Comparison of ENCODE assay signal across 12 cellular contexts in genomic region chr10:34916368-34916767, GRCh38.
DNase-seq lines count a peak whose midpoint lies in the region; ATAC-seq and TF ChIP-seq lines count a peak whose summit lies in the region.
"Had no signal": no experiment of that assay in that cellular context is flagged by ENCODE, and none has a peak within 500 bp of the region (broad histone marks: within the 10 kb centered on the region; RNA-seq: fewer than 3 reads in every experiment).

No MANE protein-coding gene starts in this region.

- H3K14ac ChIP-seq in trophoblast cell (ENCODE audit: low read length): no peak overlapping the region

- H2AK5ac ChIP-seq in trophoblast cell (ENCODE audit: low read length): no peak overlapping the region

- H3K9me3 ChIP-seq in trophoblast cell (ENCODE audit: insufficient read depth, low read depth, low read length): no peaks in the 10 kb centered on the region

- H3K27ac Mint-ChIP-seq in mesothelial cell of epicardium: no peak overlapping the region

- no peak overlapping the region for H4K8ac ChIP-seq in trophoblast cell (ENCODE audit: low read depth, low read length)

- H3K27me3 ChIP-seq in trophoblast cell (ENCODE audit: insufficient read depth, low read length): no peaks in the 10 kb centered on the region

- H3K9me3 Mint-ChIP-seq in mesothelial cell of epicardium: no peaks in the 10 kb centered on the region

- no peaks in the 10 kb centered on the region for H3K36me3 ChIP-seq in trophoblast cell (ENCODE audit: control insufficient read depth in 1 of 2, insufficient read depth in 2 of 2, low read length in 2 of 2)

- no peaks in the 10 kb centered on the region for H3K4me1 Mint-ChIP-seq in mesothelial cell of epicardium

- H3K4me3 ChIP-seq in trophoblast cell (ENCODE audit: low read depth, low read length): no peak overlapping the region
- H3K4me3 ChIP-seq: dorsolateral prefrontal cortex had no signal

- H3K23ac ChIP-seq in trophoblast cell (ENCODE audit: low read length): no peak overlapping the region

- DNase-seq in GM04504 (ENCODE audit: low read depth) (peak; percentile 79), NCI-H1694 (lab: John Stamatoyannopoulos, UW) (peak; percentile 49), epidermal melanocyte (ENCODE audit: insufficient read length, low spot score) (peak; percentile 39), trophoblast cell (peak; percentile 39 to 73), mesothelial cell of epicardium (ENCODE audit: low spot score in 2 of 2, unreplicated experiment in 2 of 2) (no peak), cerebellar nuclear complex (lab: John Stamatoyannopoulos, UW) (no peak), islet precursor cell (no peak)
- DNase-seq: NK-92 treated with Interleukin-12 subunit alpha and Interleukin-12 subunit beta, amount 100 ng/mL, for 24 hours; right cardiac atrium had no signal

- H3K79me1 ChIP-seq in trophoblast cell (ENCODE audit: low read length): no peaks in the 10 kb centered on the region

- no peak overlapping the region for H2BK120ac ChIP-seq in trophoblast cell (ENCODE audit: insufficient read depth, low read length, poor library complexity)

- H2BK5ac ChIP-seq in trophoblast cell (ENCODE audit: low read depth, low read length, poor library complexity): no peak overlapping the region

- H3K4me2 ChIP-seq in trophoblast cell (ENCODE audit: low read length): no peak overlapping the region

- no CpG with 5 or more reads among the region's 3 CpGs for WGBS in trophoblast cell (ENCODE audit: extremely low coverage, insufficient coverage, insufficient read length)

- TF ChIP-seq CTCF in mesothelial cell of epicardium (IDR thresholded peaks at IDR 0.05; ENCODE audit: unreplicated experiment): no peak

- no peak overlapping the region for H3K18ac ChIP-seq in trophoblast cell (ENCODE audit: low read length)

- H3K79me2 ChIP-seq in trophoblast cell (ENCODE audit: control insufficient read depth, insufficient read depth, low read length, poor library complexity): no peaks in the 10 kb centered on the region

- H3K27me3 Mint-ChIP-seq in mesothelial cell of epicardium (ENCODE audit: low read depth): no peaks in the 10 kb centered on the region

- H3K36me3 Mint-ChIP-seq in mesothelial cell of epicardium: no peaks in the 10 kb centered on the region

- H4K91ac ChIP-seq in trophoblast cell (ENCODE audit: low read depth, low read length): no peak overlapping the region

- H3K9ac ChIP-seq in trophoblast cell (ENCODE audit: low read length): no peak overlapping the region

- H3K4me3 Mint-ChIP-seq in mesothelial cell of epicardium: no peak overlapping the region

- no peak overlapping the region for H2BK12ac ChIP-seq in trophoblast cell (ENCODE audit: low read length)

- H3K4me1 ChIP-seq in trophoblast cell (ENCODE audit: control insufficient read depth in 1 of 2, insufficient read depth in 2 of 2, low read length in 2 of 2): no peaks in the 10 kb centered on the region

- H3K4ac ChIP-seq in trophoblast cell (ENCODE audit: low read depth, low read length): no peak overlapping the region

- H4K12ac ChIP-seq in trophoblast cell (ENCODE audit: low read depth, low read length): no peak overlapping the region

- no peak overlapping the region for H2AFZ ChIP-seq in trophoblast cell (ENCODE audit: insufficient read depth, low read length, poor library complexity)

- no peak for ATAC-seq in HG03354 (IDR thresholded peaks at IDR 0.05; ENCODE audit: poor library complexity, severe bottlenecking, unreplicated experiment)
- ATAC-seq: left lobe of liver, right cardiac atrium had no signal

- H3K27ac ChIP-seq in trophoblast cell (ENCODE audit: low read depth, low read length): no peak overlapping the region
- H3K27ac ChIP-seq: dorsolateral prefrontal cortex had no signal

Comparison
In these comparisons a context has a peak if more than half of its experiments do, and no peak if none do; other contexts are left out.
1. DNase-seq: peak in GM04504 (single experiment), NCI-H1694 (single experiment), epidermal melanocyte (single experiment) and trophoblast cell (2 of 2); none in mesothelial cell of epicardium (0 of 2), cerebellar nuclear complex (0 of 2) and islet precursor cell (single experiment).